22 cellular contexts compared by ENCODE assay signal in the genomic region with DNA sequence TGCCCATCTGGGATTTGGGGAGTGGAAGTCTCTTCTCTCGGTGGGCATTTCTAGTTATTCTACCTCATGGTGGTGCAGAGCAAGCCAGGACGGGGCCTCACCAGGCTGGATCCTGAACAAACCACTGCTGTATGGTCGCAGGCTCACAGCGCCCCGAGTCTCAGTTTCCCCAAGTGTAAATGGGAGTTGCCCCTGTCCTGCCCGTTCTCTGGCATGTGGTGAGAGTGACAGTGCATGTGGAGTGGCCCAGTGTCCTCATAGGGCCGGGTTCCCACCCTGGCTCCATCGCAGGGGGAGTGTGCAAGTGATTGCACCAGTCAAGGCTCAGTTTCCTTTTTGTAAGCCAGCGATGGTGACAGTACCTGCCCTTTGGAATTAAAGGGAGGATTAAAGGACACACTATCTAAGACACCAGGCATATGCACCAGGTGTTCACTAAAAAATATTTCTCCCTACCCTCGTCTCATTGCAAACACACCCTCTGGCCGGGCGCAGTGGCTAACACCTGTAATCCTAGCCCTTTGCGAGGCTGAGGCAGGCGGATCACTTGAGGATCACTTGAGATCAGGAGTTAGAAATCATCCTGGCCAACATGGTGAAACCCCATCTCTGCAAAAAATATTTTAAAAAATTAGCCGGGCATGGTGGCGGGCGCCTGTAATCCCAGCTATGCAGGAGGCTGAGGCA.
"Had no signal": no experiment of that assay in that cellular context is flagged by ENCODE, and none has a peak within 500 bp of the region (broad histone marks: within the 10 kb centered on the region; RNA-seq: fewer than 3 reads in every experiment).

No MANE protein-coding gene starts in this region.

- ATAC-seq: Panc1, PC-3, SK-N-SH treated with all-trans-retinoic acid at 6 μM for 48 hours had no signal

- H3K27ac ChIP-seq: HL-60, RWPE1 had no signal

- DNase-seq: KBM-7, MV-4-11, NCI-H1048, NCI-H1105, NCI-H1417, NCI-H1436 treated with DMSO at 0.1 percent for 48 hours, NCI-H1694, NCI-H187 treated with DMSO at 0.1 percent for 48 hours, NCI-H2029 treated with DMSO at 0.1 percent for 48 hours, NCI-H2171, NCI-H226, NCI-H446, NCI-H510A, NCI-H524 treated with DMSO at 0.1 percent for 48 hours, NCI-H69, NCI-H774, PC-3, SHP77 had no signal
